22 cellular contexts compared by ENCODE assay signal in genomic region chr3:10338164-10338470, GRCh38. TPM values are rescaled to one million over a fixed set of nuclear protein-coding genes. Genes with fewer than 3 reads are reported as not detected.
"Had no signal": no experiment of that assay in that cellular context is flagged by ENCODE, and none has a peak within 500 bp of the region (broad histone marks: within the 10 kb centered on the region; RNA-seq: fewer than 3 reads in every experiment).

No MANE protein-coding gene starts in this region.

- H3K36me3 ChIP-seq: brain microvascular endothelial cell, colonic mucosa, gastrocnemius medialis, heart left ventricle, left lung, suprapubic skin, vagina had no signal

- ATAC-seq: activated naive CD8-positive, alpha-beta T cell treated with anti-CD3 and anti-CD28 coated beads, Interleukin-2, amount 50 U/mL, for 24 hours; activated T-helper 17 cell treated with anti-CD3 and anti-CD28 coated beads, Interleukin-2, amount 50 U/mL, for 72 hours; gastrocnemius medialis; left lung; psoas muscle; right cardiac atrium had no signal

- H3K36me3 Mint-ChIP-seq: activated CD4-positive, alpha-beta memory T cell treated with anti-CD3 and anti-CD28 coated beads for 36 hours had no signal

- H3K4me1 ChIP-seq: colonic mucosa, heart left ventricle, left lung, suprapubic skin, vagina had no signal

- H3K4me3 Mint-ChIP-seq: activated B cell treated with CpG ODN at 0.5 μM for 24 hours; activated CD4-positive, alpha-beta memory T cell treated with anti-CD3 and anti-CD28 coated beads for 36 hours; activated naive CD8-positive, alpha-beta T cell treated with anti-CD3 and anti-CD28 coated beads, Interleukin-2, amount 50 U/mL, for 24 hours; activated T-helper 17 cell treated with anti-CD3 and anti-CD28 coated beads, Interleukin-2, amount 50 U/mL, for 72 hours; central memory CD8-positive, alpha-beta T cell; nephron; stimulated activated naive CD8-positive, alpha-beta T cell treated with anti-CD3 and anti-CD28 coated beads, Interleukin-15, amount 100 ng/mL, for 72 hours had no signal

- H3K27me3 Mint-ChIP-seq: activated B cell treated with CpG ODN at 0.5 μM for 24 hours; activated CD4-positive, alpha-beta memory T cell treated with anti-CD3 and anti-CD28 coated beads for 36 hours; activated naive CD8-positive, alpha-beta T cell treated with anti-CD3 and anti-CD28 coated beads, Interleukin-2, amount 50 U/mL, for 24 hours; activated T-helper 17 cell treated with anti-CD3 and anti-CD28 coated beads, Interleukin-2, amount 50 U/mL, for 72 hours; stimulated activated naive CD8-positive, alpha-beta T cell treated with anti-CD3 and anti-CD28 coated beads, Interleukin-15, amount 100 ng/mL, for 72 hours had no signal

- H3K27me3 ChIP-seq: brain microvascular endothelial cell, colonic mucosa, gastrocnemius medialis, left lung, suprapubic skin, vagina had no signal

- H3K9me3 ChIP-seq: colonic mucosa, gastrocnemius medialis, heart left ventricle, left lung, psoas muscle, suprapubic skin, vagina had no signal

- H3K27ac Mint-ChIP-seq: activated B cell treated with CpG ODN at 0.5 μM for 24 hours; activated CD4-positive, alpha-beta memory T cell treated with anti-CD3 and anti-CD28 coated beads for 36 hours; activated naive CD8-positive, alpha-beta T cell treated with anti-CD3 and anti-CD28 coated beads, Interleukin-2, amount 50 U/mL, for 24 hours; activated T-helper 17 cell treated with anti-CD3 and anti-CD28 coated beads, Interleukin-2, amount 50 U/mL, for 72 hours had no signal

- H3K4me1 Mint-ChIP-seq: activated T-helper 17 cell treated with anti-CD3 and anti-CD28 coated beads, Interleukin-2, amount 50 U/mL, for 72 hours; central memory CD8-positive, alpha-beta T cell; nephron had no signal

- H3K9me3 Mint-ChIP-seq: activated B cell treated with CpG ODN at 0.5 μM for 24 hours; activated CD4-positive, alpha-beta memory T cell treated with anti-CD3 and anti-CD28 coated beads for 36 hours; activated naive CD8-positive, alpha-beta T cell treated with anti-CD3 and anti-CD28 coated beads, Interleukin-2, amount 50 U/mL, for 24 hours; activated T-helper 17 cell treated with anti-CD3 and anti-CD28 coated beads, Interleukin-2, amount 50 U/mL, for 72 hours; central memory CD8-positive, alpha-beta T cell; nephron; stimulated activated naive CD8-positive, alpha-beta T cell treated with anti-CD3 and anti-CD28 coated beads, Interleukin-15, amount 100 ng/mL, for 72 hours had no signal

- H3K4me3 ChIP-seq: colonic mucosa, gastrocnemius medialis, heart left ventricle, left lung, psoas muscle, suprapubic skin, vagina had no signal

- DNase-seq: activated B cell treated with CpG ODN at 0.5 μM for 24 hours; activated CD4-positive, alpha-beta memory T cell treated with anti-CD3 and anti-CD28 coated beads for 36 hours; activated CD4-positive, alpha-beta T cell treated with anti-CD3 and anti-CD28 coated beads for 4 hours; activated naive CD4-positive, alpha-beta T cell treated with Interleukin-2 at 50 U/mL for 16 hours; activated naive CD8-positive, alpha-beta T cell treated with anti-CD3 and anti-CD28 coated beads, Interleukin-2, amount 50 U/mL, for 24 hours; activated T-cell treated with anti-CD3 and anti-CD28 coated beads, Interleukin-2, amount 50 U/mL, for 1 hour; brain microvascular endothelial cell; colonic mucosa; gastrocnemius medialis; left lung; midbrain; right cardiac atrium; stimulated activated naive CD8-positive, alpha-beta T cell treated with anti-CD3 and anti-CD28 coated beads, Interleukin-15, amount 100 ng/mL, for 72 hours; trophoblast cell had no signal

- H3K27ac ChIP-seq: brain microvascular endothelial cell, colonic mucosa, gastrocnemius medialis, heart left ventricle, left lung, psoas muscle, suprapubic skin, vagina had no signal

RNA-seq across cellular contexts. Expression of gene GHRL, which starts 45.4 kb away (rescaled TPM):
- total RNA-seq: gastrocnemius medialis, kidney epithelial cell, right cardiac atrium, vagina had no signal
